In genomic region chr9:127916665-127917581, GRCh38 we compare ENCODE assay signal across 1 cellular context.
TF ChIP-seq lines count a peak whose summit lies in the region.

A gene with protein sequence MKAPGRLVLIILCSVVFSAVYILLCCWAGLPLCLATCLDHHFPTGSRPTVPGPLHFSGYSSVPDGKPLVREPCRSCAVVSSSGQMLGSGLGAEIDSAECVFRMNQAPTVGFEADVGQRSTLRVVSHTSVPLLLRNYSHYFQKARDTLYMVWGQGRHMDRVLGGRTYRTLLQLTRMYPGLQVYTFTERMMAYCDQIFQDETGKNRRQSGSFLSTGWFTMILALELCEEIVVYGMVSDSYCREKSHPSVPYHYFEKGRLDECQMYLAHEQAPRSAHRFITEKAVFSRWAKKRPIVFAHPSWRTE (minus strand): TSS chr9:127917041. CDS start chr9:127916419, 622 bp downstream.

TF ChIP-seq in HepG2, 621 proteins besides CTCF, POLR2A, EP300 and RAD21 (continued from another document):
- TF ChIP-seq, protein P1, sequence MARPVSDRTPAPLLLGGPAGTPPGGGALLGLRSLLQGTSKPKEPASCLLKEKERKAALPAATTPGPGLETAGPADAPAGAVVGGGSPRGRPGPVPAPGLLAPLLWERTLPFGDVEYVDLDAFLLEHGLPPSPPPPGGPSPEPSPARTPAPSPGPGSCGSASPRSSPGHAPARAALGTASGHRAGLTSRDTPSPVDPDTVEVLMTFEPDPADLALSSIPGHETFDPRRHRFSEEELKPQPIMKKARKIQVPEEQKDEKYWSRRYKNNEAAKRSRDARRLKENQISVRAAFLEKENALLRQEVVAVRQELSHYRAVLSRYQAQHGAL (CRISPR knock-in tag; IDR thresholded peaks at IDR 0.05; ENCODE audit: not compliant biosample characterization) = no peak
- TF ChIP-seq ZBTB1 (CRISPR knock-in tag; IDR thresholded peaks at IDR 0.05; ENCODE audit: borderline replicate concordance) = no peak
- TF ChIP-seq MIER3 (CRISPR knock-in tag; IDR thresholded peaks at IDR 0.05; ENCODE audit: borderline replicate concordance) = no peak
- peak; percentile 63 for TF ChIP-seq ZNF891 (CRISPR knock-in tag; IDR thresholded peaks at IDR 0.05)
- TF ChIP-seq, protein P2, sequence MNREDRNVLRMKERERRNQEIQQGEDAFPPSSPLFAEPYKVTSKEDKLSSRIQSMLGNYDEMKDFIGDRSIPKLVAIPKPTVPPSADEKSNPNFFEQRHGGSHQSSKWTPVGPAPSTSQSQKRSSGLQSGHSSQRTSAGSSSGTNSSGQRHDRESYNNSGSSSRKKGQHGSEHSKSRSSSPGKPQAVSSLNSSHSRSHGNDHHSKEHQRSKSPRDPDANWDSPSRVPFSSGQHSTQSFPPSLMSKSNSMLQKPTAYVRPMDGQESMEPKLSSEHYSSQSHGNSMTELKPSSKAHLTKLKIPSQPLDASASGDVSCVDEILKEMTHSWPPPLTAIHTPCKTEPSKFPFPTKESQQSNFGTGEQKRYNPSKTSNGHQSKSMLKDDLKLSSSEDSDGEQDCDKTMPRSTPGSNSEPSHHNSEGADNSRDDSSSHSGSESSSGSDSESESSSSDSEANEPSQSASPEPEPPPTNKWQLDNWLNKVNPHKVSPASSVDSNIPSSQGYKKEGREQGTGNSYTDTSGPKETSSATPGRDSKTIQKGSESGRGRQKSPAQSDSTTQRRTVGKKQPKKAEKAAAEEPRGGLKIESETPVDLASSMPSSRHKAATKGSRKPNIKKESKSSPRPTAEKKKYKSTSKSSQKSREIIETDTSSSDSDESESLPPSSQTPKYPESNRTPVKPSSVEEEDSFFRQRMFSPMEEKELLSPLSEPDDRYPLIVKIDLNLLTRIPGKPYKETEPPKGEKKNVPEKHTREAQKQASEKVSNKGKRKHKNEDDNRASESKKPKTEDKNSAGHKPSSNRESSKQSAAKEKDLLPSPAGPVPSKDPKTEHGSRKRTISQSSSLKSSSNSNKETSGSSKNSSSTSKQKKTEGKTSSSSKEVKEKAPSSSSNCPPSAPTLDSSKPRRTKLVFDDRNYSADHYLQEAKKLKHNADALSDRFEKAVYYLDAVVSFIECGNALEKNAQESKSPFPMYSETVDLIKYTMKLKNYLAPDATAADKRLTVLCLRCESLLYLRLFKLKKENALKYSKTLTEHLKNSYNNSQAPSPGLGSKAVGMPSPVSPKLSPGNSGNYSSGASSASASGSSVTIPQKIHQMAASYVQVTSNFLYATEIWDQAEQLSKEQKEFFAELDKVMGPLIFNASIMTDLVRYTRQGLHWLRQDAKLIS (CRISPR knock-in tag; IDR thresholded peaks at IDR 0.05) = no peak
- no peak for TF ChIP-seq HNF4A (CRISPR knock-in tag; IDR thresholded peaks at IDR 0.05)
- TF ChIP-seq ZBTB38 (CRISPR knock-in tag; IDR thresholded peaks at IDR 0.05) = no peak
- no peak for TF ChIP-seq NFRKB (IDR thresholded peaks at IDR 0.05)
- TF ChIP-seq ZNF766 (CRISPR knock-in tag; IDR thresholded peaks at IDR 0.05; ENCODE audit: borderline replicate concordance) = no peak
- no peak for TF ChIP-seq CHD2 (IDR thresholded peaks at IDR 0.05; ENCODE audit: low read depth, low read length)
- TF ChIP-seq FOSL1 (CRISPR knock-in tag; IDR thresholded peaks at IDR 0.05; ENCODE audit: borderline replicate concordance) = no peak
- no peak for TF ChIP-seq EHMT2 (IDR thresholded peaks at IDR 0.05; ENCODE audit: borderline replicate concordance, low read depth, low read length)
- TF ChIP-seq, protein P3, sequence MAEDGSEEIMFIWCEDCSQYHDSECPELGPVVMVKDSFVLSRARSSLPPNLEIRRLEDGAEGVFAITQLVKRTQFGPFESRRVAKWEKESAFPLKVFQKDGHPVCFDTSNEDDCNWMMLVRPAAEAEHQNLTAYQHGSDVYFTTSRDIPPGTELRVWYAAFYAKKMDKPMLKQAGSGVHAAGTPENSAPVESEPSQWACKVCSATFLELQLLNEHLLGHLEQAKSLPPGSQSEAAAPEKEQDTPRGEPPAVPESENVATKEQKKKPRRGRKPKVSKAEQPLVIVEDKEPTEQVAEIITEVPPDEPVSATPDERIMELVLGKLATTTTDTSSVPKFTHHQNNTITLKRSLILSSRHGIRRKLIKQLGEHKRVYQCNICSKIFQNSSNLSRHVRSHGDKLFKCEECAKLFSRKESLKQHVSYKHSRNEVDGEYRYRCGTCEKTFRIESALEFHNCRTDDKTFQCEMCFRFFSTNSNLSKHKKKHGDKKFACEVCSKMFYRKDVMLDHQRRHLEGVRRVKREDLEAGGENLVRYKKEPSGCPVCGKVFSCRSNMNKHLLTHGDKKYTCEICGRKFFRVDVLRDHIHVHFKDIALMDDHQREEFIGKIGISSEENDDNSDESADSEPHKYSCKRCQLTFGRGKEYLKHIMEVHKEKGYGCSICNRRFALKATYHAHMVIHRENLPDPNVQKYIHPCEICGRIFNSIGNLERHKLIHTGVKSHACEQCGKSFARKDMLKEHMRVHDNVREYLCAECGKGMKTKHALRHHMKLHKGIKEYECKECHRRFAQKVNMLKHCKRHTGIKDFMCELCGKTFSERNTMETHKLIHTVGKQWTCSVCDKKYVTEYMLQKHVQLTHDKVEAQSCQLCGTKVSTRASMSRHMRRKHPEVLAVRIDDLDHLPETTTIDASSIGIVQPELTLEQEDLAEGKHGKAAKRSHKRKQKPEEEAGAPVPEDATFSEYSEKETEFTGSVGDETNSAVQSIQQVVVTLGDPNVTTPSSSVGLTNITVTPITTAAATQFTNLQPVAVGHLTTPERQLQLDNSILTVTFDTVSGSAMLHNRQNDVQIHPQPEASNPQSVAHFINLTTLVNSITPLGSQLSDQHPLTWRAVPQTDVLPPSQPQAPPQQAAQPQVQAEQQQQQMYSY (CRISPR knock-in tag; IDR thresholded peaks at IDR 0.05) = 0 out of 2 replicates have a peak, but pooled peaks have one; percentile 31
- TF ChIP-seq HIVEP1 (CRISPR knock-in tag; IDR thresholded peaks at IDR 0.05) = no peak
- peak; percentile 59 for TF ChIP-seq RBFOX2 (IDR thresholded peaks at IDR 0.05; ENCODE audit: low read depth, low read length)
- TF ChIP-seq POLR2G (IDR thresholded peaks at IDR 0.05; ENCODE audit: low read depth, low read length) = peak; percentile 72
- no peak for TF ChIP-seq HMG20B (CRISPR knock-in tag; conservative IDR thresholded peaks at IDR 0.05)
- TF ChIP-seq REPIN1 (CRISPR knock-in tag; IDR thresholded peaks at IDR 0.05; ENCODE audit: borderline replicate concordance, low read depth) = no peak
- peak; percentile 88 for TF ChIP-seq HNRNPLL (IDR thresholded peaks at IDR 0.05; ENCODE audit: low read depth, low read length, poor library complexity, severe bottlenecking)
- TF ChIP-seq ATM (IDR thresholded peaks at IDR 0.05; ENCODE audit: borderline replicate concordance) = no peak
- peak; percentile 65; the same call in 1 of the 2 replicates for TF ChIP-seq SIN3A (IDR thresholded peaks at IDR 0.05; ENCODE audit: borderline replicate concordance, low read depth, low read length)
- TF ChIP-seq KLF13 (CRISPR knock-in tag; IDR thresholded peaks at IDR 0.05) = no peak
- no peak for TF ChIP-seq TCF7L2 (IDR thresholded peaks at IDR 0.05; ENCODE audit: low read depth, low read length)
- 0 out of 2 replicates have a peak, but pooled peaks have one; percentile 64 for TF ChIP-seq ZNF619 (CRISPR knock-in tag; IDR thresholded peaks at IDR 0.05)
- TF ChIP-seq KDM1A (CRISPR knock-in tag; IDR thresholded peaks at IDR 0.05) = no peak
- TF ChIP-seq ZNF143 (CRISPR knock-in tag; IDR thresholded peaks at IDR 0.05) = 0 out of 2 replicates have a peak, but pooled peaks have one; percentile 8
- no peak for TF ChIP-seq SOX6 (IDR thresholded peaks at IDR 0.05)
- TF ChIP-seq SOX6 (CRISPR knock-in tag; IDR thresholded peaks at IDR 0.05) = 0 out of 2 replicates have a peak, but pooled peaks have one; percentile 20
- TF ChIP-seq ZNF407 (CRISPR knock-in tag; IDR thresholded peaks at IDR 0.05; ENCODE audit: not compliant biosample characterization) = no peak
- TF ChIP-seq ZNF850 (CRISPR knock-in tag; conservative IDR thresholded peaks at IDR 0.05) = no peak
- peak; percentile 35; the same call in 1 of the 2 replicates for TF ChIP-seq ZNF777 (CRISPR knock-in tag; IDR thresholded peaks at IDR 0.05)
- TF ChIP-seq KDM3A (CRISPR knock-in tag; IDR thresholded peaks at IDR 0.05; ENCODE audit: low read depth) = 0 out of 2 replicates have a peak, but pooled peaks have one; percentile 36
- no peak for TF ChIP-seq TOE1 (CRISPR knock-in tag; IDR thresholded peaks at IDR 0.05)
- no peak for TF ChIP-seq ZNF101 (CRISPR knock-in tag; IDR thresholded peaks at IDR 0.05; ENCODE audit: borderline replicate concordance, low read depth)
- no peak for TF ChIP-seq ZNF441 (CRISPR knock-in tag; IDR thresholded peaks at IDR 0.05; ENCODE audit: borderline replicate concordance)
- TF ChIP-seq GLI4 (CRISPR knock-in tag; IDR thresholded peaks at IDR 0.05; ENCODE audit: borderline replicate concordance) = 0 out of 2 replicates have a peak, but pooled peaks have one; percentile 49
- TF ChIP-seq REL (CRISPR knock-in tag; conservative IDR thresholded peaks at IDR 0.05) = no peak
